In the genomic region with DNA sequence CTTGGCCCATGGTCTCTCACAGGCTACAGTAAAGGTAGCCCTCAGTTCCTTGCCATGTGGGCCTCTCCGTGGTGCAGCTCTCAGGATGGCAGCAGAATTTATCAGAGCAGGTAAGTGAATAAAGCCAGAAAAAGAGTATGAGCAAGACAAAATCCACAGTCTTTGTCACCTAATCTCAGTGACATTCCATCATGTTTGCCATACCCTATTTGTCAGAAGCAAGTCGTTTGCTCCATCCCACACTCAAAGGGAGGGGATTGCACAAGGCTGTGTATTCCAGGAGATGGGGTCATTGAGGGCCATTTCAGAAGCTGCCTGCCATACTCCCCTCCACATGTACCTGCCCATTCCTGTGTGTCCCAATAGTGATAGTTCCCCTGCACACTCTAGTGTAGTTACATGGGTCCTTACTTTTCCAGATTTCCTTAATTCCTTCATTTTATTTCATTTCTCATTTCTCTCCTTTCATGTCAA, we compare ENCODE assay signal across 1 cellular context.
TF ChIP-seq lines count a peak whose summit lies in the region.

No MANE protein-coding gene starts in this region.

TF ChIP-seq in HepG2, 621 proteins besides CTCF, POLR2A, EP300 and RAD21 (continued from another document and continues in another):
- TF ChIP-seq, protein P1, sequence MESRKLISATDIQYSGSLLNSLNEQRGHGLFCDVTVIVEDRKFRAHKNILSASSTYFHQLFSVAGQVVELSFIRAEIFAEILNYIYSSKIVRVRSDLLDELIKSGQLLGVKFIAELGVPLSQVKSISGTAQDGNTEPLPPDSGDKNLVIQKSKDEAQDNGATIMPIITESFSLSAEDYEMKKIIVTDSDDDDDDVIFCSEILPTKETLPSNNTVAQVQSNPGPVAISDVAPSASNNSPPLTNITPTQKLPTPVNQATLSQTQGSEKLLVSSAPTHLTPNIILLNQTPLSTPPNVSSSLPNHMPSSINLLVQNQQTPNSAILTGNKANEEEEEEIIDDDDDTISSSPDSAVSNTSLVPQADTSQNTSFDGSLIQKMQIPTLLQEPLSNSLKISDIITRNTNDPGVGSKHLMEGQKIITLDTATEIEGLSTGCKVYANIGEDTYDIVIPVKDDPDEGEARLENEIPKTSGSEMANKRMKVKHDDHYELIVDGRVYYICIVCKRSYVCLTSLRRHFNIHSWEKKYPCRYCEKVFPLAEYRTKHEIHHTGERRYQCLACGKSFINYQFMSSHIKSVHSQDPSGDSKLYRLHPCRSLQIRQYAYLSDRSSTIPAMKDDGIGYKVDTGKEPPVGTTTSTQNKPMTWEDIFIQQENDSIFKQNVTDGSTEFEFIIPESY (CRISPR knock-in tag; IDR thresholded peaks at IDR 0.05): peak; percentile 45; the same call in 1 of the 2 replicates
- TF ChIP-seq ZNF460 (CRISPR knock-in tag; IDR thresholded peaks at IDR 0.05; ENCODE audit: borderline replicate concordance) (no peak), HMG20B (CRISPR knock-in tag; conservative IDR thresholded peaks at IDR 0.05) (peak; percentile 85), FOXP1 (IDR thresholded peaks at IDR 0.05) (no peak), FOXP1 (CRISPR knock-in tag; IDR thresholded peaks at IDR 0.05) (peak; percentile 84), ZBTB42 (CRISPR knock-in tag; IDR thresholded peaks at IDR 0.05) (no peak), MAF1 (CRISPR knock-in tag; IDR thresholded peaks at IDR 0.05; ENCODE audit: borderline replicate concordance) (no peak), SALL2 (CRISPR knock-in tag; IDR thresholded peaks at IDR 0.05) (no peak), PHF20 (CRISPR knock-in tag; IDR thresholded peaks at IDR 0.05) (no peak), YY1 (IDR thresholded peaks at IDR 0.05; ENCODE audit: insufficient read depth, insufficient replicate concordance, low read depth, low read length) (no peak), LCORL (IDR thresholded peaks at IDR 0.05) (no peak), LCORL (CRISPR knock-in tag; IDR thresholded peaks at IDR 0.05) (peak; percentile 78; the same call in 1 of the 2 replicates), GATAD1 (CRISPR knock-in tag; IDR thresholded peaks at IDR 0.05) (peak; percentile 49; the same call in 1 of the 2 replicates), NR3C1 (CRISPR knock-in tag; IDR thresholded peaks at IDR 0.05) (no peak), ARNT (IDR thresholded peaks at IDR 0.05) (no peak), ZMYM2 (CRISPR knock-in tag; IDR thresholded peaks at IDR 0.05) (peak; percentile 76), MZF1 (CRISPR knock-in tag; IDR thresholded peaks at IDR 0.05; ENCODE audit: borderline replicate concordance) (peak; percentile 74; the same call in 1 of the 2 replicates), THAP11 (CRISPR knock-in tag; IDR thresholded peaks at IDR 0.05) (peak; percentile 79), ZFX (CRISPR knock-in tag; IDR thresholded peaks at IDR 0.05; ENCODE audit: low read depth) (no peak), ZKSCAN8 (CRISPR knock-in tag; IDR thresholded peaks at IDR 0.05; ENCODE audit: borderline replicate concordance) (0 out of 2 replicates have a peak, but pooled peaks have one; percentile 25), ZNF605 (CRISPR knock-in tag; IDR thresholded peaks at IDR 0.05) (0 out of 2 replicates have a peak, but pooled peaks have one; percentile 44), CBX1 (IDR thresholded peaks at IDR 0.05; ENCODE audit: low read depth) (no peak), ATF7 (IDR thresholded peaks at IDR 0.05) (no peak), ATF7 (CRISPR knock-in tag; IDR thresholded peaks at IDR 0.05) (no peak; the same call in 1 of the 2 replicates), BHLHE40 (IDR thresholded peaks at IDR 0.05; ENCODE audit: low read length) (peak; percentile 76), ZNF703 (CRISPR knock-in tag; IDR thresholded peaks at IDR 0.05; ENCODE audit: borderline replicate concordance) (no peak), ESRRA (CRISPR knock-in tag; IDR thresholded peaks at IDR 0.05; ENCODE audit: low read depth) (no peak), DNMT1 (CRISPR knock-in tag; IDR thresholded peaks at IDR 0.05) (no peak), MIER2 (CRISPR knock-in tag; IDR thresholded peaks at IDR 0.05) (peak; percentile 73), PAF1 (CRISPR knock-in tag; IDR thresholded peaks at IDR 0.05) (no peak), ZSCAN22 (CRISPR knock-in tag; IDR thresholded peaks at IDR 0.05) (no peak), SP5 (CRISPR knock-in tag; IDR thresholded peaks at IDR 0.05; ENCODE audit: borderline replicate concordance, low read depth) (peak; percentile 48; the same call in 1 of the 2 replicates)
- TF ChIP-seq, protein P2, sequence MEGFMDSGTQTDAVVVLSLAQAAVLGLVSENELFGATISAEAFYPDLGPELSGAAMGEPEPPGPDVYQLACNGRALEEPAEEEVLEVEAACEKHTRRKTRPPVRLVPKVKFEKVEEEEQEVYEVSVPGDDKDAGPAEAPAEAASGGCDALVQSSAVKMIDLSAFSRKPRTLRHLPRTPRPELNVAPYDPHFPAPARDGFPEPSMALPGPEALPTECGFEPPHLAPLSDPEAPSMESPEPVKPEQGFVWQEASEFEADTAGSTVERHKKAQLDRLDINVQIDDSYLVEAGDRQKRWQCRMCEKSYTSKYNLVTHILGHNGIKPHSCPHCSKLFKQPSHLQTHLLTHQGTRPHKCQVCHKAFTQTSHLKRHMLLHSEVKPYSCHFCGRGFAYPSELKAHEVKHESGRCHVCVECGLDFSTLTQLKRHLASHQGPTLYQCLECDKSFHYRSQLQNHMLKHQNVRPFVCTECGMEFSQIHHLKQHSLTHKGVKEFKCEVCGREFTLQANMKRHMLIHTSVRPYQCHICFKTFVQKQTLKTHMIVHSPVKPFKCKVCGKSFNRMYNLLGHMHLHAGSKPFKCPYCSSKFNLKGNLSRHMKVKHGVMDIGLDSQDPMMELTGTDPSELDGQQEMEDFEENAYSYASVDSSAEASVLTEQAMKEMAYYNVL (CRISPR knock-in tag; IDR thresholded peaks at IDR 0.05; ENCODE audit: borderline replicate concordance): peak; percentile 92
- TF ChIP-seq, protein P3, sequence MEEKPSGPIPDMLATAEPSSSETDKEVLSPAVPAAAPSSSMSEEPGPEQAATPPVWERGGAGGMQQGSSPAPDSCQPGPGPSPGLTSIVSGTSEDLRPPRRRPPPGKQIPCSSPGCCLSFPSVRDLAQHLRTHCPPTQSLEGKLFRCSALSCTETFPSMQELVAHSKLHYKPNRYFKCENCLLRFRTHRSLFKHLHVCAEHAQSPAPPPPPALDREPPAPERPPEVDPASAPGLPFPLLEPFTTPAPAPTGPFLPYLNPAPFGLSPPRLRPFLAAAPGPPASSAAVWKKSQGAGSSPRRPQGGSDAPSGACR (CRISPR knock-in tag; IDR thresholded peaks at IDR 0.05): no peak
- TF ChIP-seq, protein P4, sequence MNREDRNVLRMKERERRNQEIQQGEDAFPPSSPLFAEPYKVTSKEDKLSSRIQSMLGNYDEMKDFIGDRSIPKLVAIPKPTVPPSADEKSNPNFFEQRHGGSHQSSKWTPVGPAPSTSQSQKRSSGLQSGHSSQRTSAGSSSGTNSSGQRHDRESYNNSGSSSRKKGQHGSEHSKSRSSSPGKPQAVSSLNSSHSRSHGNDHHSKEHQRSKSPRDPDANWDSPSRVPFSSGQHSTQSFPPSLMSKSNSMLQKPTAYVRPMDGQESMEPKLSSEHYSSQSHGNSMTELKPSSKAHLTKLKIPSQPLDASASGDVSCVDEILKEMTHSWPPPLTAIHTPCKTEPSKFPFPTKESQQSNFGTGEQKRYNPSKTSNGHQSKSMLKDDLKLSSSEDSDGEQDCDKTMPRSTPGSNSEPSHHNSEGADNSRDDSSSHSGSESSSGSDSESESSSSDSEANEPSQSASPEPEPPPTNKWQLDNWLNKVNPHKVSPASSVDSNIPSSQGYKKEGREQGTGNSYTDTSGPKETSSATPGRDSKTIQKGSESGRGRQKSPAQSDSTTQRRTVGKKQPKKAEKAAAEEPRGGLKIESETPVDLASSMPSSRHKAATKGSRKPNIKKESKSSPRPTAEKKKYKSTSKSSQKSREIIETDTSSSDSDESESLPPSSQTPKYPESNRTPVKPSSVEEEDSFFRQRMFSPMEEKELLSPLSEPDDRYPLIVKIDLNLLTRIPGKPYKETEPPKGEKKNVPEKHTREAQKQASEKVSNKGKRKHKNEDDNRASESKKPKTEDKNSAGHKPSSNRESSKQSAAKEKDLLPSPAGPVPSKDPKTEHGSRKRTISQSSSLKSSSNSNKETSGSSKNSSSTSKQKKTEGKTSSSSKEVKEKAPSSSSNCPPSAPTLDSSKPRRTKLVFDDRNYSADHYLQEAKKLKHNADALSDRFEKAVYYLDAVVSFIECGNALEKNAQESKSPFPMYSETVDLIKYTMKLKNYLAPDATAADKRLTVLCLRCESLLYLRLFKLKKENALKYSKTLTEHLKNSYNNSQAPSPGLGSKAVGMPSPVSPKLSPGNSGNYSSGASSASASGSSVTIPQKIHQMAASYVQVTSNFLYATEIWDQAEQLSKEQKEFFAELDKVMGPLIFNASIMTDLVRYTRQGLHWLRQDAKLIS (CRISPR knock-in tag; IDR thresholded peaks at IDR 0.05): no peak
- TF ChIP-seq, protein P5, sequence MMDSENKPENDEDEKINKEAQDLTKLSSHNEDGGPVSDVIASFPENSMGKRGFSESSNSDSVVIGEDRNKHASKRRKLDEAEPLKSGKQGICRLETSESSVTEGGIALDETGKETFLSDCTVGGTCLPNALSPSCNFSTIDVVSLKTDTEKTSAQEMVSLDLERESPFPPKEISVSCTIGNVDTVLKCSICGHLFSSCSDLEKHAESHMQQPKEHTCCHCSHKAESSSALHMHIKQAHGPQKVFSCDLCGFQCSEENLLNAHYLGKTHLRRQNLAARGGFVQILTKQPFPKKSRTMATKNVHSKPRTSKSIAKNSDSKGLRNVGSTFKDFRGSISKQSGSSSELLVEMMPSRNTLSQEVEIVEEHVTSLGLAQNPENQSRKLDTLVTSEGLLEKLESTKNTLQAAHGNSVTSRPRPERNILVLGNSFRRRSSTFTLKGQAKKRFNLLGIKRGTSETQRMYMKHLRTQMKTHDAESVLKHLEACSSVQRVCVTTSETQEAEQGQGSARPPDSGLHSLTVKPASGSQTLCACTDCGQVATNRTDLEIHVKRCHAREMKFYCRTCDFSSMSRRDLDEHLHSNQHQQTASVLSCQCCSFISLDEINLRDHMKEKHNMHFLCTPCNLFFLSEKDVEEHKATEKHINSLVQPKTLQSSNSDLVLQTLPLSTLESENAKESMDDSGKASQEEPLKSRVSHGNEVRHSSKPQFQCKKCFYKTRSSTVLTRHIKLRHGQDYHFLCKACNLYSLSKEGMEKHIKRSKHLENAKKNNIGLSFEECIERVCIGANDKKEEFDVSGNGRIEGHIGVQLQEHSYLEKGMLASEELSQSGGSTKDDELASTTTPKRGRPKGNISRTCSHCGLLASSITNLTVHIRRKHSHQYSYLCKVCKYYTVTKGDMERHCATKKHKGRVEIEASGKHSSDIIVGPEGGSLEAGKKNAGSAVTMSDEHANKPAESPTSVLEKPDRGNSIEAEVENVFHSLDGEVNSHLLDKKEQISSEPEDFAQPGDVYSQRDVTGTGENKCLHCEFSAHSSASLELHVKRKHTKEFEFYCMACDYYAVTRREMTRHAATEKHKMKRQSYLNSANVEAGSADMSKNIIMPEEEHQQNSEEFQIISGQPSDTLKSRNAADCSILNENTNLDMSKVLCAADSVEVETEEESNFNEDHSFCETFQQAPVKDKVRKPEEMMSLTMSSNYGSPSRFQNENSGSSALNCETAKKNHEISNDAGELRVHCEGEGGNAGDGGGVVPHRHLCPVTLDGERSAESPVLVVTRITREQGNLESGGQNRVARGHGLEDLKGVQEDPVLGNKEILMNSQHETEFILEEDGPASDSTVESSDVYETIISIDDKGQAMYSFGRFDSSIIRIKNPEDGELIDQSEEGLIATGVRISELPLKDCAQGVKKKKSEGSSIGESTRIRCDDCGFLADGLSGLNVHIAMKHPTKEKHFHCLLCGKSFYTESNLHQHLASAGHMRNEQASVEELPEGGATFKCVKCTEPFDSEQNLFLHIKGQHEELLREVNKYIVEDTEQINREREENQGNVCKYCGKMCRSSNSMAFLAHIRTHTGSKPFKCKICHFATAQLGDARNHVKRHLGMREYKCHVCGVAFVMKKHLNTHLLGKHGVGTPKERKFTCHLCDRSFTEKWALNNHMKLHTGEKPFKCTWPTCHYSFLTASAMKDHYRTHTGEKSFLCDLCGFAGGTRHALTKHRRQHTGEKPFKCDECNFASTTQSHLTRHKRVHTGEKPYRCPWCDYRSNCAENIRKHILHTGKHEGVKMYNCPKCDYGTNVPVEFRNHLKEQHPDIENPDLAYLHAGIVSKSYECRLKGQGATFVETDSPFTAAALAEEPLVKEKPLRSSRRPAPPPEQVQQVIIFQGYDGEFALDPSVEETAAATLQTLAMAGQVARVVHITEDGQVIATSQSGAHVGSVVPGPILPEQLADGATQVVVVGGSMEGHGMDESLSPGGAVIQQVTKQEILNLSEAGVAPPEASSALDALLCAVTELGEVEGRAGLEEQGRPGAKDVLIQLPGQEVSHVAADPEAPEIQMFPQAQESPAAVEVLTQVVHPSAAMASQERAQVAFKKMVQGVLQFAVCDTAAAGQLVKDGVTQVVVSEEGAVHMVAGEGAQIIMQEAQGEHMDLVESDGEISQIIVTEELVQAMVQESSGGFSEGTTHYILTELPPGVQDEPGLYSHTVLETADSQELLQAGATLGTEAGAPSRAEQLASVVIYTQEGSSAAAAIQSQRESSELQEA (CRISPR knock-in tag; IDR thresholded peaks at IDR 0.05; ENCODE audit: not compliant biosample characterization): no peak
- TF ChIP-seq, protein P6, sequence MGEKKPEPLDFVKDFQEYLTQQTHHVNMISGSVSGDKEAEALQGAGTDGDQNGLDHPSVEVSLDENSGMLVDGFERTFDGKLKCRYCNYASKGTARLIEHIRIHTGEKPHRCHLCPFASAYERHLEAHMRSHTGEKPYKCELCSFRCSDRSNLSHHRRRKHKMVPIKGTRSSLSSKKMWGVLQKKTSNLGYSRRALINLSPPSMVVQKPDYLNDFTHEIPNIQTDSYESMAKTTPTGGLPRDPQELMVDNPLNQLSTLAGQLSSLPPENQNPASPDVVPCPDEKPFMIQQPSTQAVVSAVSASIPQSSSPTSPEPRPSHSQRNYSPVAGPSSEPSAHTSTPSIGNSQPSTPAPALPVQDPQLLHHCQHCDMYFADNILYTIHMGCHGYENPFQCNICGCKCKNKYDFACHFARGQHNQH (CRISPR knock-in tag; IDR thresholded peaks at IDR 0.05): peak; percentile 64; the same call in 1 of the 2 replicates
- TF ChIP-seq, protein P7, sequence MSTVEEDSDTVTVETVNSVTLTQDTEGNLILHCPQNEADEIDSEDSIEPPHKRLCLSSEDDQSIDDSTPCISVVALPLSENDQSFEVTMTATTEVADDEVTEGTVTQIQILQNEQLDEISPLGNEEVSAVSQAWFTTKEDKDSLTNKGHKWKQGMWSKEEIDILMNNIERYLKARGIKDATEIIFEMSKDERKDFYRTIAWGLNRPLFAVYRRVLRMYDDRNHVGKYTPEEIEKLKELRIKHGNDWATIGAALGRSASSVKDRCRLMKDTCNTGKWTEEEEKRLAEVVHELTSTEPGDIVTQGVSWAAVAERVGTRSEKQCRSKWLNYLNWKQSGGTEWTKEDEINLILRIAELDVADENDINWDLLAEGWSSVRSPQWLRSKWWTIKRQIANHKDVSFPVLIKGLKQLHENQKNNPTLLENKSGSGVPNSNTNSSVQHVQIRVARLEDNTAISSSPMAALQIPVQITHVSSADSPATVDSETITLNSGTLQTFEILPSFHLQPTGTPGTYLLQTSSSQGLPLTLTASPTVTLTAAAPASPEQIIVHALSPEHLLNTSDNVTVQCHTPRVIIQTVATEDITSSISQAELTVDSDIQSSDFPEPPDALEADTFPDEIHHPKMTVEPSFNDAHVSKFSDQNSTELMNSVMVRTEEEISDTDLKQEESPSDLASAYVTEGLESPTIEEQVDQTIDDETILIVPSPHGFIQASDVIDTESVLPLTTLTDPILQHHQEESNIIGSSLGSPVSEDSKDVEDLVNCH (CRISPR knock-in tag; IDR thresholded peaks at IDR 0.05): no peak
